In the genomic region with DNA sequence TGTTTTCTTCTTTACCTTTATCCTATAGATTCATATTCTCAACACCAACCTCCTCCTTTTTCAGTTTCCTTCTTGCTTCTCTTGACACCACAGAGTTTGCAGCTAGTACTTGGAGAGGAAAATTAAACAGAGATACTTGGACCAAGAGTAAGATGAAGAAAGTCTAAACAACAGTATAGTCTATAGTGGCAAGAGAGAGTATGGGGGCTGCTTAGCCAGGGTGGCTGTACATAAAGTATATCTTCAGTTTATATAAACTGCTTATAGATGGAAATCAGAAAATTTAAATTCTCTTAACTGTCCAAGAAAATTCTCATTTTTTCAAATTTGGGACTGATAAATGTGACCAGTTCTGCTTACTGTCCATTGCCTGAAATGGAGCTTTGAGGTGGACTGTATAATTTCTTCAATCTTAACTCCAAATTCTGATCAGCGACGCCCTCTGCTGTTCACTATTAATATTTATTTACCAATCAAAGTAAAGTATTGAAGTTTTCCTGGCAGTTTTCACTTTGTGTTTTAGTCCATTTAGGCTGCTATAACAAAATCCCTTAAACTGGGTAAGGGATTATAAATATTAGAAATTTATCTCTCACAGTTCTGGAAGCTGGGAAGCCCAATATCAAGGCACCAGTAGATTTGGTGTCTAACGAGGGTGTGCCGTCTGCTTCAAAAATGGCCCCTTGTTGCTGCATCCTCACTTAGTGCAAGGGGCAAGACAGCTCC, we compare ENCODE assay signal across 7 cellular contexts. TPM values are rescaled to one million over a fixed set of nuclear protein-coding genes. Genes with fewer than 3 reads are reported as not detected.
A peak's percentile ranks its signal among the peaks of the same experiment; 100 is the strongest.
DNase-seq lines count a peak whose midpoint lies in the region; ATAC-seq, FAIRE-seq and TF ChIP-seq lines count a peak whose summit lies in the region.

No MANE protein-coding gene starts in this region.

- H3K9ac ChIP-seq in neural cell (ENCODE audit: low read length), result no peak overlapping the region

- H2AFZ ChIP-seq in neural cell (ENCODE audit: low read depth, low read length), result no peak overlapping the region

- CTCF ChIA-PET in HEK293 (lab: Yijun Ruan, JAX), result interaction anchor here (0.5 to 3.5 kb wide), 28 partner anchors 8 to 883 kb away, joined by 3 to 43 read pairs (median 4); partner anchors contain the start of gene SELE

- DNase-seq in D721Med (ENCODE audit: insufficient read length, low spot score), result no peak
- peak; percentile 61 for DNase-seq in SK-MEL-5 (ENCODE audit: low read depth, low spot score)

- no peaks in the 10 kb centered on the region for H3K4me1 ChIP-seq in HEK293 (ENCODE audit: control insufficient read depth, insufficient read depth, low read length)

- H3K9me3 ChIP-seq in HEK293 (ENCODE audit: control insufficient read depth, insufficient read depth, low read depth, low read length) (no peaks in the 10 kb centered on the region), neural cell (ENCODE audit: low read length) (no peaks in the 10 kb centered on the region)

- peak; percentile 74 for TF ChIP-seq CTCF in D721Med (IDR thresholded peaks at IDR 0.05; ENCODE audit: insufficient read depth, missing control alignments)
- TF ChIP-seq CTCF in HEK293 (tag by site-specific recombination; IDR thresholded peaks at IDR 0.05), result no peak
- peak; percentile 68 for TF ChIP-seq CTCF in neural cell (IDR thresholded peaks at IDR 0.05; ENCODE audit: poor library complexity, severe bottlenecking)

- peak; percentile 66 for TF ChIP-seq RAD21 in neural cell (conservative IDR thresholded peaks at IDR 0.05)

- no peaks in the 10 kb centered on the region for H3K9me2 ChIP-seq in neural cell (ENCODE audit: insufficient read depth, low read length)

- H3K4me3 ChIP-seq in HEK293 (ENCODE audit: low read depth, low read length), result no peak overlapping the region
- H3K4me3 ChIP-seq in neural cell (ENCODE audit: low read length), result no peak overlapping the region

- FAIRE-seq in D721Med (lab: Jason Lieb, UNC) (peak; percentile 87), endometrium (lab: Jason Lieb, UNC) (peak; percentile 65)

- H3K4me2 ChIP-seq in neural cell (ENCODE audit: low read length), result no peak overlapping the region

- in situ Hi-C loops in SK-MEL-5 (cut with HindIII; ENCODE audit: low pct_unique_long_range_greater_than_20kb, low sequenced_read_pairs), result no loop called here

- POLR2A ChIA-PET in HEK293 (lab: Yijun Ruan, JAX), result no interaction called here

- no peaks in the 10 kb centered on the region for H3K27me3 ChIP-seq in neural cell (ENCODE audit: insufficient read depth, low read depth, low read length)

- H3K27ac ChIP-seq in HEK293 (ENCODE audit: extremely low read depth, low read depth, low read length), result no peak overlapping the region
- H3K27ac ChIP-seq in neural cell (ENCODE audit: low read length), result no peak overlapping the region

- H3F3A ChIP-seq in neural cell (ENCODE audit: insufficient read depth, low read length, poor library complexity, severe bottlenecking), result no peaks in the 10 kb centered on the region

- ATAC-seq in HG03432 (IDR thresholded peaks at IDR 0.05; ENCODE audit: unreplicated experiment), result no peak
- no peak for ATAC-seq in HG03139 (IDR thresholded peaks at IDR 0.05; ENCODE audit: unreplicated experiment)

- no peaks in the 10 kb centered on the region for H4K20me1 ChIP-seq in neural cell (ENCODE audit: insufficient read depth)

- no peaks in the 10 kb centered on the region for H3K79me2 ChIP-seq in neural cell (replicated peaks; ENCODE audit: insufficient read depth, low read length)

- no peak for TF ChIP-seq EP300 in neural cell (conservative IDR thresholded peaks at IDR 0.05; ENCODE audit: poor library complexity, severe bottlenecking)

- H3K36me3 ChIP-seq in HEK293 (ENCODE audit: control insufficient read depth in 2 of 2, insufficient read depth in 1 of 2, low read length in 2 of 2), result peaks cover 25 to 74% of the 10 kb centered on the region in 2 experiments
- H3K36me3 ChIP-seq in neural cell (ENCODE audit: insufficient read depth, low read length), result peaks cover 5% of the 10 kb centered on the region

TF ChIP-seq in HEK293, 187 proteins besides CTCF, POLR2A, EP300 and RAD21 (continues in another document):
- TF ChIP-seq, protein P1, sequence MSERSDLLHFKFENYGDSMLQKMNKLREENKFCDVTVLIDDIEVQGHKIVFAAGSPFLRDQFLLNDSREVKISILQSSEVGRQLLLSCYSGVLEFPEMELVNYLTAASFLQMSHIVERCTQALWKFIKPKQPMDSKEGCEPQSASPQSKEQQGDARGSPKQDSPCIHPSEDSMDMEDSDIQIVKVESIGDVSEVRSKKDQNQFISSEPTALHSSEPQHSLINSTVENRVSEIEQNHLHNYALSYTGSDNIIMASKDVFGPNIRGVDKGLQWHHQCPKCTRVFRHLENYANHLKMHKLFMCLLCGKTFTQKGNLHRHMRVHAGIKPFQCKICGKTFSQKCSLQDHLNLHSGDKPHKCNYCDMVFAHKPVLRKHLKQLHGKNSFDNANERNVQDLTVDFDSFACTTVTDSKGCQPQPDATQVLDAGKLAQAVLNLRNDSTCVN (tag by site-specific recombination; optimal IDR thresholded peaks at IDR 0.05), result no peak
- TF ChIP-seq ZBTB8A (tag by site-specific recombination; IDR thresholded peaks at IDR 0.05), result no peak
- TF ChIP-seq, protein P2, sequence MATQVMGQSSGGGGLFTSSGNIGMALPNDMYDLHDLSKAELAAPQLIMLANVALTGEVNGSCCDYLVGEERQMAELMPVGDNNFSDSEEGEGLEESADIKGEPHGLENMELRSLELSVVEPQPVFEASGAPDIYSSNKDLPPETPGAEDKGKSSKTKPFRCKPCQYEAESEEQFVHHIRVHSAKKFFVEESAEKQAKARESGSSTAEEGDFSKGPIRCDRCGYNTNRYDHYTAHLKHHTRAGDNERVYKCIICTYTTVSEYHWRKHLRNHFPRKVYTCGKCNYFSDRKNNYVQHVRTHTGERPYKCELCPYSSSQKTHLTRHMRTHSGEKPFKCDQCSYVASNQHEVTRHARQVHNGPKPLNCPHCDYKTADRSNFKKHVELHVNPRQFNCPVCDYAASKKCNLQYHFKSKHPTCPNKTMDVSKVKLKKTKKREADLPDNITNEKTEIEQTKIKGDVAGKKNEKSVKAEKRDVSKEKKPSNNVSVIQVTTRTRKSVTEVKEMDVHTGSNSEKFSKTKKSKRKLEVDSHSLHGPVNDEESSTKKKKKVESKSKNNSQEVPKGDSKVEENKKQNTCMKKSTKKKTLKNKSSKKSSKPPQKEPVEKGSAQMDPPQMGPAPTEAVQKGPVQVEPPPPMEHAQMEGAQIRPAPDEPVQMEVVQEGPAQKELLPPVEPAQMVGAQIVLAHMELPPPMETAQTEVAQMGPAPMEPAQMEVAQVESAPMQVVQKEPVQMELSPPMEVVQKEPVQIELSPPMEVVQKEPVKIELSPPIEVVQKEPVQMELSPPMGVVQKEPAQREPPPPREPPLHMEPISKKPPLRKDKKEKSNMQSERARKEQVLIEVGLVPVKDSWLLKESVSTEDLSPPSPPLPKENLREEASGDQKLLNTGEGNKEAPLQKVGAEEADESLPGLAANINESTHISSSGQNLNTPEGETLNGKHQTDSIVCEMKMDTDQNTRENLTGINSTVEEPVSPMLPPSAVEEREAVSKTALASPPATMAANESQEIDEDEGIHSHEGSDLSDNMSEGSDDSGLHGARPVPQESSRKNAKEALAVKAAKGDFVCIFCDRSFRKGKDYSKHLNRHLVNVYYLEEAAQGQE (tag by site-specific recombination; IDR thresholded peaks at IDR 0.05), result no peak

TF ChIP-seq in neural cell, 6 proteins besides CTCF, POLR2A, EP300 and RAD21:
- no peak for TF ChIP-seq EZH2 (IDR thresholded peaks at IDR 0.05; ENCODE audit: borderline replicate concordance, insufficient read depth, low read length, poor library complexity, severe bottlenecking)
- TF ChIP-seq SMC3 (conservative IDR thresholded peaks at IDR 0.05; ENCODE audit: poor library complexity), result peak; percentile 78

RNA-seq across cellular contexts. Expression of gene METTL18, which starts 14.8 kb away (rescaled TPM):
- 13.6 and 17.0 TPM in 2 replicates for total RNA-seq in SK-MEL-5 (2014; rRNA removed; shearing (Covaris generic))
- polyA plus RNA-seq in SK-MEL-5 (2015; cell fraction: cytosol; rRNA removed), result 4.1 and 5.1 TPM in 2 replicates
- polyA plus RNA-seq in SK-MEL-5 (2015; cell fraction: nucleus; rRNA removed), result 8.0 and 8.3 TPM in 2 replicates
- polyA plus RNA-seq in neural cell, result 7.0 and 8.5 TPM in 2 replicates
- 7.8 and 8.6 TPM in 2 replicates for polyA minus RNA-seq in neural cell
